In the genomic region with DNA sequence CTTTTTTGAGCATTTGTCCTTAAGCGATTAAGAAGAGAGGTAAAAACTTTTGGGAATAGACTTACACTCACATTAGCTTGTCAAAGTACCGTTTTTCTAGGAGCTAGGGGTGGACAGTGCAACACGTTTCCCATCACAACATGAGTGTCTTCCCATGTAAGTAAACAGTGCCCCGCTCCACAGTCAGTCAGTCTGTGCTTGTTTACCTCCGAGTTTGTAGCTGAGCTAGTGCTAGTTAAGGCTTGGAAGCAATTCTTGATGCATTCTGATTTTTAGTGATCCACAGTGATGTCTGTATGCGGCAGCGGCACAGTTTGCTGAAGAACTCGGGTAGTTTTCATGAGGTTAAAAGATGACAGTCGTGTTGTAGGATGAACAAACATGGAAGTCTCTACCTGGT, we compare ENCODE assay signal across 8 cellular contexts.
DNase-seq lines count a peak whose midpoint lies in the region; ATAC-seq lines count a peak whose summit lies in the region.

No MANE protein-coding gene starts in this region.

- H3K4me1 Mint-ChIP-seq in activated naive CD8-positive, alpha-beta T cell treated with anti-CD3 and anti-CD28 coated beads, Interleukin-2, amount 50 U/mL, for 24 hours = peaks cover 47% of the 10 kb centered on the region

- H3K4me3 Mint-ChIP-seq in activated naive CD8-positive, alpha-beta T cell treated with anti-CD3 and anti-CD28 coated beads, Interleukin-2, amount 50 U/mL, for 24 hours = peak overlapping the region; percentile 96

- H3K27ac ChIP-seq in HUES48 (ENCODE audit: low read depth, low read length) = peak overlapping the region; percentile 100

- H3K9ac ChIP-seq in HUES48 (ENCODE audit: low read depth, low read length) = peak overlapping the region; percentile 93

- H3K27me3 ChIP-seq in HUES48 (ENCODE audit: control insufficient read depth, insufficient read depth, low read length) = no peaks in the 10 kb centered on the region

- H3K36me3 ChIP-seq in HUES48 (ENCODE audit: control insufficient read depth, insufficient read depth, low read length) = no peaks in the 10 kb centered on the region

- peak overlapping the region; percentile 83 for H3K4me3 ChIP-seq in HUES48 (ENCODE audit: low read depth, low read length)

- peaks cover 22% of the 10 kb centered on the region for H3K4me1 ChIP-seq in HUES48 (ENCODE audit: control insufficient read depth, insufficient read depth, low read length)

- H3K9me3 Mint-ChIP-seq in activated naive CD8-positive, alpha-beta T cell treated with anti-CD3 and anti-CD28 coated beads, Interleukin-2, amount 50 U/mL, for 24 hours = no peaks in the 10 kb centered on the region

- ATAC-seq in activated naive CD8-positive, alpha-beta T cell treated with anti-CD3 and anti-CD28 coated beads, Interleukin-2, amount 50 U/mL, for 24 hours = no peak
- no peak for ATAC-seq in HG03196 (IDR thresholded peaks at IDR 0.05; ENCODE audit: unreplicated experiment)

- no peaks in the 10 kb centered on the region for H3K36me3 Mint-ChIP-seq in activated naive CD8-positive, alpha-beta T cell treated with anti-CD3 and anti-CD28 coated beads, Interleukin-2, amount 50 U/mL, for 24 hours (ENCODE audit: low read depth)

- DNase-seq in C1 segment of cervical spinal cord (lab: John Stamatoyannopoulos, UW) (peak in 9 of 14 donors; percentile 32 to 68 (median 47)), iris pigment epithelial cell (ENCODE audit: low read depth) (peak; percentile 43), stromal cell of bone marrow (ENCODE audit: low read depth) (peak; percentile 4), NCI-H524 treated with DMSO at 0.1 percent for 48 hours (lab: John Stamatoyannopoulos, UW) (no peak), NCI-H2107 treated with DMSO at 0.1 percent for 48 hours (lab: John Stamatoyannopoulos, UW; ENCODE audit: unreplicated experiment) (no peak)
- DNase-seq in activated naive CD8-positive, alpha-beta T cell treated with anti-CD3 and anti-CD28 coated beads, Interleukin-2, amount 50 U/mL, for 24 hours = no peak

- H3K27me3 Mint-ChIP-seq in activated naive CD8-positive, alpha-beta T cell treated with anti-CD3 and anti-CD28 coated beads, Interleukin-2, amount 50 U/mL, for 24 hours = no peaks in the 10 kb centered on the region

- H3K9me3 ChIP-seq in HUES48 (ENCODE audit: control insufficient read depth, insufficient read depth, low read length) = no peaks in the 10 kb centered on the region

- H3K27ac Mint-ChIP-seq in activated naive CD8-positive, alpha-beta T cell treated with anti-CD3 and anti-CD28 coated beads, Interleukin-2, amount 50 U/mL, for 24 hours = peak overlapping the region; percentile 96

Comparison
In these comparisons a context has a peak if more than half of its experiments do, and no peak if none do; other contexts are left out.
1. DNase-seq: peak in C1 segment of cervical spinal cord (9 of 14), iris pigment epithelial cell (single experiment) and stromal cell of bone marrow (single experiment); none in activated naive CD8-positive, alpha-beta T cell treated with anti-CD3 and anti-CD28 coated beads, Interleukin-2, amount 50 U/mL, for 24 hours (single experiment), NCI-H524 treated with DMSO at 0.1 percent for 48 hours (single experiment) and NCI-H2107 treated with DMSO at 0.1 percent for 48 hours (single experiment).